In genomic region chr5:56856779-56857178, GRCh38 we compare ENCODE assay signal across 22 cellular contexts. TPM values are rescaled to one million over a fixed set of nuclear protein-coding genes. Genes with fewer than 3 reads are reported as not detected.
DNase-seq lines count a peak whose midpoint lies in the region; ATAC-seq, FAIRE-seq and TF ChIP-seq lines count a peak whose summit lies in the region.
"Had no signal": no experiment of that assay in that cellular context is flagged by ENCODE, and none has a peak within 500 bp of the region (broad histone marks: within the 10 kb centered on the region; RNA-seq: fewer than 3 reads in every experiment).

No MANE protein-coding gene starts in this region.

- POLR2A ChIA-PET in CD4-positive, alpha-beta T cell (lab: Charles Lee) = interaction anchor here (0.8 kb wide), 1 partner anchor 16 kb away, joined by 4 read pairs; no protein-coding TSS in a partner anchor
- POLR2A ChIA-PET in Panc1 (lab: Charles Lee) = no interaction called here

- TF ChIP-seq POLR2A in ovary (IDR thresholded peaks at IDR 0.05) = no peak

- H3K27me3 Mint-ChIP-seq in CD4-positive, alpha-beta T cell = no peaks in the 10 kb centered on the region
- H3K27me3 Mint-ChIP-seq: stimulated activated naive CD8-positive, alpha-beta T cell treated with anti-CD3 and anti-CD28 coated beads, Interleukin-15, Interleukin-2, amounts not matched to agents 100 ng/mL and 50 ng/mL, for 24 hours; type B pancreatic cell had no signal

- H3K4me3 ChIP-seq in BE2C (ENCODE audit: low read depth, low read length) (no peak overlapping the region), Panc1 (ENCODE audit: low read depth in 2 of 2, low read length in 2 of 2) (no peak overlapping the region), ovary (no peak overlapping the region)
- H3K4me3 ChIP-seq: ascending aorta, lung had no signal

- peaks cover 69% of the 10 kb centered on the region for H3K4me1 Mint-ChIP-seq in CD4-positive, alpha-beta T cell (ENCODE audit: low read depth)

- CTCF ChIA-PET in CD4-positive, alpha-beta T cell (lab: Charles Lee) = interaction anchor here (1.7 kb wide), 1 partner anchor 586 kb away, joined by 7 read pairs; no protein-coding TSS in a partner anchor
- CTCF ChIA-PET in Panc1 (lab: Charles Lee) = no interaction called here

- TF ChIP-seq CTCF in BE2C (IDR thresholded peaks at IDR 0.05; ENCODE audit: low read depth, low read length) = 0 out of 2 replicates have a peak, but pooled peaks have one; percentile 4
- TF ChIP-seq CTCF in CD4-positive, alpha-beta T cell (IDR thresholded peaks at IDR 0.05) = no peak
- TF ChIP-seq CTCF in Panc1 (IDR thresholded peaks at IDR 0.05) = peak; percentile 9; the same call in 1 of the 2 replicates
- TF ChIP-seq CTCF in ovary (IDR thresholded peaks at IDR 0.05) = no peak

- DNase-seq in BE2C (no peak), Panc1 (ENCODE audit: low read depth, low spot score) (no peak), NOMO-1 (lab: John Stamatoyannopoulos, UW; ENCODE audit: unreplicated experiment in 2 of 2) (no peak), ovary (no peak)
- no peak for DNase-seq in CD4-positive, alpha-beta T cell
- DNase-seq: activated gamma-delta T cell; cerebellar nuclear complex; EL; hippocampal formation; NCI-H146; PC-3; stimulated activated CD4-positive, alpha-beta T cell treated with anti-CD3 and anti-CD28 coated beads, Interleukin-1b, Interleukin-23, amount 100 ng/mL, for 48 hours had no signal

- in situ Hi-C loops in Panc1 (cut with HindIII; ENCODE audit: low pct_unique_long_range_greater_than_20kb, low sequenced_read_pairs) = no loop called here

- H3K27me3 ChIP-seq in BE2C = no peaks in the 10 kb centered on the region
- H3K27me3 ChIP-seq in CD4-positive, alpha-beta T cell (ENCODE audit: control insufficient read depth, insufficient read depth, low read length) = no peaks in the 10 kb centered on the region
- no peaks in the 10 kb centered on the region for H3K27me3 ChIP-seq in Panc1 (ENCODE audit: control insufficient read depth, insufficient read depth, low read length)
- H3K27me3 ChIP-seq in ovary = no peaks in the 10 kb centered on the region
- H3K27me3 ChIP-seq: ascending aorta had no signal

- no peak overlapping the region for H3K4me3 Mint-ChIP-seq in CD4-positive, alpha-beta T cell
- H3K4me3 Mint-ChIP-seq: stimulated activated naive CD8-positive, alpha-beta T cell treated with anti-CD3 and anti-CD28 coated beads, Interleukin-15, Interleukin-2, amounts not matched to agents 100 ng/mL and 50 ng/mL, for 24 hours; type B pancreatic cell had no signal

- no TSS peak for BruUV-seq in Panc1 (replicated peaks; lab: Mats Ljungman, UMichigan)

- peak overlapping the region; percentile 50 for H3K27ac Mint-ChIP-seq in CD4-positive, alpha-beta T cell
- H3K27ac Mint-ChIP-seq: stimulated activated naive CD8-positive, alpha-beta T cell treated with anti-CD3 and anti-CD28 coated beads, Interleukin-15, Interleukin-2, amounts not matched to agents 100 ng/mL and 50 ng/mL, for 24 hours; type B pancreatic cell had no signal

- H3K36me3 ChIP-seq in BE2C = peaks cover 58% of the 10 kb centered on the region
- H3K36me3 ChIP-seq in Panc1 (ENCODE audit: control insufficient read depth, insufficient read depth, low read length) = no peaks in the 10 kb centered on the region; the same call in 1 of the 2 replicates
- no peaks in the 10 kb centered on the region for H3K36me3 ChIP-seq in ovary

- H3K27ac ChIP-seq in CD4-positive, alpha-beta T cell (ENCODE audit: low read depth, low read length) = no peak overlapping the region
- H3K27ac ChIP-seq in Panc1 (ENCODE audit: low read length) = no peak overlapping the region
- H3K27ac ChIP-seq in ovary = no peak overlapping the region
- H3K27ac ChIP-seq: ascending aorta, parathyroid adenoma had no signal

- peak; percentile 69 for FAIRE-seq in endometrium (lab: Jason Lieb, UNC)
- FAIRE-seq: GM19239, islet of Langerhans had no signal

- no peak for ATAC-seq in CD4-positive, alpha-beta T cell (ENCODE audit: poor library complexity)
- ATAC-seq in Panc1 (no peak), GM18511 (IDR thresholded peaks at IDR 0.05; ENCODE audit: unreplicated experiment) (no peak), GM19023 (IDR thresholded peaks at IDR 0.05; ENCODE audit: unreplicated experiment) (no peak)
- ATAC-seq: PC-3 had no signal

- intact Hi-C loops in CD4-positive, alpha-beta T cell (cut with DNase I, micrococcal nuclease) = loop anchor here in 1 of 2 experiments (1.0 kb wide), 1 partner anchor 586 kb away; no protein-coding TSS in a partner anchor
- intact Hi-C loops in Panc1 (cut with micrococcal nuclease; ENCODE audit: unreplicated experiment) = no loop called here
- intact Hi-C loops in ovary (cut with DNase I) = no loop called here

- no peaks in the 10 kb centered on the region for H3K9me3 Mint-ChIP-seq in CD4-positive, alpha-beta T cell
- H3K9me3 Mint-ChIP-seq: stimulated activated naive CD8-positive, alpha-beta T cell treated with anti-CD3 and anti-CD28 coated beads, Interleukin-15, Interleukin-2, amounts not matched to agents 100 ng/mL and 50 ng/mL, for 24 hours; type B pancreatic cell had no signal

- H3K9me3 ChIP-seq in BE2C (no peaks in the 10 kb centered on the region), Panc1 (ENCODE audit: control insufficient read depth, insufficient read depth, low read depth, low read length) (no peaks in the 10 kb centered on the region), ovary (no peaks in the 10 kb centered on the region)
- H3K9me3 ChIP-seq in CD4-positive, alpha-beta T cell (ENCODE audit: control insufficient read depth, low read length) = no peaks in the 10 kb centered on the region
- H3K9me3 ChIP-seq: ascending aorta had no signal

- TF ChIP-seq EP300 in ovary (IDR thresholded peaks at IDR 0.05) = no peak

- peaks cover 54% of the 10 kb centered on the region for H3K36me3 Mint-ChIP-seq in CD4-positive, alpha-beta T cell (ENCODE audit: low read depth)

- H3K4me1 ChIP-seq in BE2C (peaks cover 18% of the 10 kb centered on the region), Panc1 (ENCODE audit: control insufficient read depth, insufficient read depth, low read length) (0 out of 2 replicates have a peak, but pooled peaks cover 2% of the 10 kb centered on the region), ovary (ENCODE audit: insufficient read depth) (peaks cover 2% of the 10 kb centered on the region)

RNA-seq across cellular contexts. Expression of gene MAP3K1, which starts 41.4 kb away (rescaled TPM):
- 35.5 TPM for polyA plus RNA-seq in BE2C (2012; ENCODE audit: insufficient read depth, insufficient read length, low read depth)
- total RNA-seq in CD4-positive, alpha-beta T cell = 10 to 100 TPM; 59.4 to 62.5 TPM
- 6.2 TPM for total RNA-seq in Panc1 (2021; ENCODE audit: unreplicated experiment)
- 1.2 TPM for polyA plus RNA-seq in Panc1 (2012; ENCODE audit: insufficient read length)
- 10 to 100 TPM; 15.7 to 29.8 (median 21.7) TPM for total RNA-seq in ovary
- 10 to 100 TPM in 1 of 2 donors, 1 to 10 TPM in 1; 5.4 to 12.2 TPM for polyA plus RNA-seq in ovary

RNA-seq across cellular contexts. Expression of gene SETD9, which starts 52.6 kb away (rescaled TPM):
- polyA plus RNA-seq in BE2C (2012; ENCODE audit: insufficient read depth, insufficient read length, low read depth) = 16.3 TPM
- total RNA-seq in CD4-positive, alpha-beta T cell = 1 to 10 TPM; 1.6 to 2.3 TPM
- 20.5 TPM for total RNA-seq in Panc1 (2021; ENCODE audit: unreplicated experiment)
- polyA plus RNA-seq in Panc1 (2012; ENCODE audit: insufficient read length) = 13.7 TPM
- 1 to 10 TPM; 2.3 to 9.0 (median 7.0) TPM for total RNA-seq in ovary
- polyA plus RNA-seq in ovary = 1 to 10 TPM; 6.3 to 7.6 TPM

Comparison
In these comparisons a context has a peak if more than half of its experiments do, and no peak if none do; other contexts are left out.
1. CTCF ChIP-seq: peak in BE2C (single experiment) and Panc1 (single experiment); none in CD4-positive, alpha-beta T cell (single experiment) and ovary (0 of 3).